ENCODE assay signal across 8 cellular contexts in the genomic region with DNA sequence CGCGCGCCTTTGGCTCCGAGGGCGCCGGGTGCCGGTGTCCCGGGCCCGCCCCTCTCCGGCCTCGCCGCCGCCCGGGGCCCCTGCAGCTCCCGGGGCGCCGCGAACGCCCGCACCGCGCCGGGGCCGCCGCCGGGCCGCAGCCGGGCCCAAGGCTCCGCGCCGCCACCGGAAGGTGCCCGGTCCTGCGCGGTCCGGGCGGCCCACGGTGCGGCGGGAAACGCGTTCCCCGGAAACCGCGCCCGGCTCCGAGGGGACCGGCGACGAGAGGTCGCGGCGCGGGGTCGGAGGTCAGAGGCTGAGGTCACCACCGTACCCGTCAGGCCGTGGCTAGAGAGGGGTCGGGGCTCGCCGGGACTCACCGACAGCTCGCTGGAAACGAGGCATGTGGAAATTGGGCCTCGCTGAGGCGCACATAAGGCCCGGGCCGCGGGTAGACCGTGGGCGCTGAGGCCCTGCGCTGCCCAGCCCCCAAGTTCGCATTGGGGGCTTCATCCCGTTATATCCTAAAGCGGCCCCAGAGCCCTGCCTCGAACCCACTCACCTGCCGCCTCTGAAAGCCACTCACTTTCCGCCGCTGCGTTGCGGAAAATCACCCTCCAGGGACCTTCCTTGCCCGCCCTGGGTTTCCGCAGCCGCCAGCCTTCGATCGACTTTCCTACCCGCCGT. TPM values are rescaled to one million over a fixed set of nuclear protein-coding genes. Genes with fewer than 3 reads are reported as not detected.
DNase-seq lines count a peak whose midpoint lies in the region; ATAC-seq, FAIRE-seq and TF ChIP-seq lines count a peak whose summit lies in the region.

A gene (minus strand): TSS at position 167 of the 666 bp plus-strand sequence. CDS start 745 bp downstream, outside the sequence.

- peak; percentile 52 for FAIRE-seq in urothelium cell line (lab: Jason Lieb, UNC)

- BruUV-seq in A673 (replicated peaks; lab: Mats Ljungman, UMichigan): no TSS peak

- H3K9me3 ChIP-seq in A673 (ENCODE audit: low read depth, low read length, poor library complexity, severe bottlenecking): no peaks in the 10 kb centered on the region

- H3K9ac ChIP-seq in rectal smooth muscle tissue (ENCODE audit: low read length): peak within 1 kb of the TSS; percentile 80

- peaks cover 6% of the 10 kb centered on the region for H3K4me1 ChIP-seq in A673 (ENCODE audit: insufficient read depth, low read length, poor library complexity, severe bottlenecking)
- no peaks in the 10 kb centered on the region for H3K4me1 ChIP-seq in rectal smooth muscle tissue (ENCODE audit: control insufficient read depth, insufficient read depth, low read length)

- DNase-seq in A673 (ENCODE audit: low spot score): peak; percentile 65
- peak; percentile 58 for DNase-seq in T follicular helper cell (ENCODE audit: low read depth)
- DNase-seq in amniotic epithelial cell (ENCODE audit: low read depth): peak; percentile 44
- DNase-seq in left ventricle myocardium superior: peak; percentile 82
- DNase-seq in urothelium cell line (ENCODE audit: low spot score): peak; percentile 92

- H3K4me3 ChIP-seq in A673 (ENCODE audit: low read depth, low read length, poor library complexity, severe bottlenecking) (peak within 1 kb of the TSS; percentile 85), rectal smooth muscle tissue (ENCODE audit: low read length) (peak within 1 kb of the TSS; percentile 88)

- H3K27me3 ChIP-seq in A673 (replicated peaks; ENCODE audit: insufficient read depth, low read depth, low read length, poor library complexity): no peaks in the 10 kb centered on the region
- H3K27me3 ChIP-seq in rectal smooth muscle tissue (ENCODE audit: control insufficient read depth, insufficient read depth, low read length): no peaks in the 10 kb centered on the region

- ATAC-seq in GM18498 (IDR thresholded peaks at IDR 0.05; ENCODE audit: unreplicated experiment) (peak; percentile 77), HG03460 (IDR thresholded peaks at IDR 0.05; ENCODE audit: unreplicated experiment) (peak; percentile 52), left ventricle myocardium superior (peak; percentile 87)

- POLR2A ChIA-PET in A673 (lab: Charles Lee; ENCODE audit: low non-redundant PET): interaction anchor here (0.6 kb wide), 1 partner anchor 364 kb away, joined by 3 read pairs; no protein-coding TSS in a partner anchor

- intact Hi-C loops in A673 (cut with micrococcal nuclease; ENCODE audit: unreplicated experiment): no loop called here
- intact Hi-C loops in left ventricle myocardium superior (cut with micrococcal nuclease): no loop called here

- peak within 1 kb of the TSS; percentile 81 for H3K27ac ChIP-seq in A673 (ENCODE audit: low read depth, low read length, poor library complexity, severe bottlenecking)
- H3K27ac ChIP-seq in rectal smooth muscle tissue (ENCODE audit: low read depth, low read length): peak within 1 kb of the TSS; percentile 92

- CTCF ChIA-PET in A673 (lab: Charles Lee): no interaction called here

- H3K36me3 ChIP-seq in A673 (ENCODE audit: insufficient read depth, low read length, poor library complexity, severe bottlenecking) (peaks cover 32% of the 10 kb centered on the region), rectal smooth muscle tissue (ENCODE audit: control insufficient read depth, insufficient read depth, low read length) (peaks cover 16% of the 10 kb centered on the region)

- TF ChIP-seq CTCF in A673 (conservative IDR thresholded peaks at IDR 0.05; ENCODE audit: low read depth, low read length): no peak

RNA-seq across cellular contexts. Expression of the gene that starts here (rescaled TPM):
- total RNA-seq in A673 (2021) (139 and 143 TPM in 2 replicates), left ventricle myocardium superior (67.7 TPM)

Comparison
In these comparisons a context has a peak if more than half of its experiments do, and no peak if none do; other contexts are left out.
1. Peak in every context shown above with its lines: DNase-seq, ATAC-seq, H3K4me3 ChIP-seq and H3K27ac ChIP-seq.